12 cellular contexts compared by ENCODE assay signal in the genomic region with DNA sequence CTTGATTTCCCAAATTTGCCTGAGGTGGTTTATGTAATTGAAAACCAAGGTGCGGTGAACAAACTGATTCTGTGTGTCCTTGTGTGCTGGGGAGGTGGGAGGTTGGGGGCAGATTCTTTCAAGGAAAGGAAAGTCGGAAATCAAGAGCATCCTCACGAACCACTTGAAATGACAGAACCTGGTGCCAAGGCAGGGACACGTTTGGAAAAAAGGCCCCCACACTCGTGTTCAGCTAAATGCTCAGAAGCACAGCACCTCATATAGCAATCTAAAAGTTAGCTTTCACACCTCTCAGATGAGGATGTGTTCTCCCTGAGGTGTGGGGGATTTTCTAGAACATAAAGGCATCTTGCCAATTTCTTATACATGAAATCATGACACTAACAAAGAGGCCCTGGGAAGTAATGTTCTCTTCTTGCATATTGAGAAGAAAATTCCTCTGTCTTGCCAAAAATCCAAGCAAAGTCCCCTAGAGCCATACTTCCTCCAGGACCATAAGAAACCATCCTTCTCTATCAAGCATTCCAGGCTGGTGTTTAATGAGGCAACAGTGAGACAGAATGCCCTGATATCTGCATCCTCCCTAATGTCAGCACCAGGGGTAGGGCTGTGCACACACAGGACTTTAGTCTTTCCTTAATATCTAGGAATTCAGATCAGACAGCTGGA.
DNase-seq lines count a peak whose midpoint lies in the region; ATAC-seq, FAIRE-seq and TF ChIP-seq lines count a peak whose summit lies in the region.
"Had no signal": no experiment of that assay in that cellular context is flagged by ENCODE, and none has a peak within 500 bp of the region (broad histone marks: within the 10 kb centered on the region; RNA-seq: fewer than 3 reads in every experiment).

No MANE protein-coding gene starts in this region.

- peak; percentile 77 for FAIRE-seq in GM12892 (lab: Jason Lieb, UNC)

- TF ChIP-seq CTCF in hepatocyte (IDR thresholded peaks at IDR 0.05; ENCODE audit: poor library complexity) (no peak), stomach (IDR thresholded peaks at IDR 0.05) (no peak)

- intact Hi-C loops in stomach (cut with DNase I; ENCODE audit: low total_unique reads), result no loop called here

- no peaks in the 10 kb centered on the region for H3K36me3 ChIP-seq in hepatocyte (replicated peaks; ENCODE audit: insufficient read depth, low read depth)
- peaks cover 0 to 6% (median 0%) of the 10 kb centered on the region in 4 donors for H3K36me3 ChIP-seq in stomach

- H3K79me2 ChIP-seq in hepatocyte, result no peaks in the 10 kb centered on the region

- no peaks in the 10 kb centered on the region for H3K9me3 ChIP-seq in hepatocyte (ENCODE audit: low read depth)
- no peaks in the 10 kb centered on the region for H3K9me3 ChIP-seq in stomach

- no peak for TF ChIP-seq EP300 in stomach (IDR thresholded peaks at IDR 0.05)

- no peak overlapping the region for H2AFZ ChIP-seq in hepatocyte

- no peak for TF ChIP-seq POLR2A in GM12892 (IDR thresholded peaks at IDR 0.05; ENCODE audit: low read depth, low read length)
- TF ChIP-seq POLR2A in stomach (IDR thresholded peaks at IDR 0.05), result no peak

- H3K27ac ChIP-seq in hepatocyte (peak overlapping the region; percentile 62), stomach (peak overlapping the region in 3 of 5 donors; percentile 42 to 65 (median 54))

- H3K4me2 ChIP-seq in hepatocyte, result no peak overlapping the region

- ATAC-seq in GM21528 (IDR thresholded peaks at IDR 0.05; ENCODE audit: low FRiP score, unreplicated experiment), result no peak
- ATAC-seq: stimulated activated effector memory CD8-positive, alpha-beta T cell treated with anti-CD3 and anti-CD28 coated beads, Interleukin-12 subunit alpha, Interleukin-12 subunit beta, amount 100 ng/mL, for 72 hours had no signal

- H3K27me3 ChIP-seq in hepatocyte (no peaks in the 10 kb centered on the region), stomach (no peaks in the 10 kb centered on the region)

- WGBS in hepatocyte (ENCODE audit: low lambda C conversion rate, missing lambda C conversion rate), result 78% methylated on average over 5 of the region's 5 CpGs
- WGBS in stomach, 5 donors, result 81 to 88% (median 84%) methylated on average over 5 of the region's 5 CpGs

- H3K9me2 ChIP-seq in hepatocyte (replicated peaks; ENCODE audit: insufficient read depth), result no peaks in the 10 kb centered on the region

- H3K4me3 ChIP-seq in hepatocyte (no peak overlapping the region), stomach (no peak overlapping the region)

- H3K4me1 ChIP-seq in hepatocyte (ENCODE audit: insufficient read depth), result peaks cover 26% of the 10 kb centered on the region
- peaks cover 5 to 27% (median 8%) of the 10 kb centered on the region in 4 donors for H3K4me1 ChIP-seq in stomach

- H4K20me1 ChIP-seq in hepatocyte (ENCODE audit: insufficient read depth, poor library complexity, severe bottlenecking), result no peaks in the 10 kb centered on the region

- no peak for DNase-seq in GM12892 (ENCODE audit: insufficient read length)
- peak; percentile 36 for DNase-seq in RPMI7951 (ENCODE audit: low read depth)
- no peak for DNase-seq in hepatocyte (ENCODE audit: low spot score)
- no peak for DNase-seq in stomach
- no peak for DNase-seq in NCI-H345 (lab: John Stamatoyannopoulos, UW)
- no peak for DNase-seq in cortex of kidney (lab: John Stamatoyannopoulos, UW)
- DNase-seq in activated effector memory CD4-positive, alpha-beta T cell treated with anti-CD3 and anti-CD28 coated beads, Interleukin-2, amount 50 U/mL, for 16 hours, result no peak
- DNase-seq: activated CD4-positive, alpha-beta T cell treated with anti-CD3 and anti-CD28 coated beads for 1 hour; activated T-cell treated with anti-CD3 and anti-CD28 coated beads, Interleukin-2, amount 50 U/mL, for 1 hour; SW 1271 had no signal
